Comparison of ENCODE assay signal across 15 cellular contexts in genomic region chr20:35088231-35088794, GRCh38. TPM values are rescaled to one million over a fixed set of nuclear protein-coding genes. Genes with fewer than 3 reads are reported as not detected.
A peak's percentile ranks its signal among the peaks of the same experiment; 100 is the strongest.
DNase-seq lines count a peak whose midpoint lies in the region; ATAC-seq and TF ChIP-seq lines count a peak whose summit lies in the region.
"Had no signal": no experiment of that assay in that cellular context is flagged by ENCODE, and none has a peak within 500 bp of the region (broad histone marks: within the 10 kb centered on the region; RNA-seq: fewer than 3 reads in every experiment).

No MANE protein-coding gene starts in this region.

- no peaks in the 10 kb centered on the region for H3K27me3 Mint-ChIP-seq in activated T-helper 17 cell treated with anti-CD3 and anti-CD28 coated beads, Interleukin-2, amount 50 U/mL, for 72 hours
- H3K27me3 Mint-ChIP-seq in activated T-helper 1 cell treated with anti-CD3 and anti-CD28 coated beads, Interleukin-12 subunit alpha, Interleukin-12 subunit beta, Interleukin-2, Interleukin-4 antibody, amounts not matched to agents 30 ng/mL and 10 ng/mL and 1 ng/mL, durations not matched to agents 14 hours and 24 hours and 36 hours (ENCODE audit: insufficient read depth): no peaks in the 10 kb centered on the region

- peak overlapping the region in 3 of 8 donors; percentile 8 to 36 (median 19) for H3K27ac ChIP-seq in spleen
- H3K27ac ChIP-seq: suprapubic skin had no signal

- H3K36me3 Mint-ChIP-seq in activated T-helper 17 cell treated with anti-CD3 and anti-CD28 coated beads, Interleukin-2, amount 50 U/mL, for 72 hours (ENCODE audit: low read depth): peaks cover 31% of the 10 kb centered on the region
- H3K36me3 Mint-ChIP-seq in activated T-helper 1 cell treated with anti-CD3 and anti-CD28 coated beads, Interleukin-12 subunit alpha, Interleukin-12 subunit beta, Interleukin-2, Interleukin-4 antibody, amounts not matched to agents 30 ng/mL and 10 ng/mL and 1 ng/mL, durations not matched to agents 14 hours and 24 hours and 36 hours (ENCODE audit: low read depth): peaks cover 21% of the 10 kb centered on the region

- peaks cover 24% of the 10 kb centered on the region for H3K4me1 Mint-ChIP-seq in activated T-helper 17 cell treated with anti-CD3 and anti-CD28 coated beads, Interleukin-2, amount 50 U/mL, for 72 hours
- H3K4me1 Mint-ChIP-seq in activated T-helper 1 cell treated with anti-CD3 and anti-CD28 coated beads, Interleukin-12 subunit alpha, Interleukin-12 subunit beta, Interleukin-2, Interleukin-4 antibody, amounts not matched to agents 30 ng/mL and 10 ng/mL and 1 ng/mL, durations not matched to agents 14 hours and 24 hours and 36 hours (ENCODE audit: low read depth): peaks cover 68% of the 10 kb centered on the region

- 64 to 86% (median 76%) methylated on average over 1 of the region's 1 CpG for WGBS in spleen, 5 donors

- peak overlapping the region; percentile 1 for H3K4me3 Mint-ChIP-seq in activated T-helper 17 cell treated with anti-CD3 and anti-CD28 coated beads, Interleukin-2, amount 50 U/mL, for 72 hours
- no peak overlapping the region for H3K4me3 Mint-ChIP-seq in activated T-helper 1 cell treated with anti-CD3 and anti-CD28 coated beads, Interleukin-12 subunit alpha, Interleukin-12 subunit beta, Interleukin-2, Interleukin-4 antibody, amounts not matched to agents 30 ng/mL and 10 ng/mL and 1 ng/mL, durations not matched to agents 14 hours and 24 hours and 36 hours

- no peak for ATAC-seq in activated T-helper 17 cell treated with anti-CD3 and anti-CD28 coated beads, Interleukin-2, amount 50 U/mL, for 72 hours (replicated peaks)
- ATAC-seq: heart left ventricle, left lobe of liver had no signal

- H3K9me3 ChIP-seq in spleen (no peaks in the 10 kb centered on the region), HAP-1 (no peaks in the 10 kb centered on the region)
- H3K9me3 ChIP-seq: heart left ventricle, suprapubic skin had no signal

- TF ChIP-seq POLR2A in spleen (IDR thresholded peaks at IDR 0.05): no peak

- H3K36me3 ChIP-seq in spleen: peaks cover 0 to 37% (median 3%) of the 10 kb centered on the region in 6 donors
- H3K36me3 ChIP-seq in HAP-1 (replicated peaks): peaks cover 9% of the 10 kb centered on the region; the same call in 1 of the 2 replicates
- H3K36me3 ChIP-seq: suprapubic skin had no signal

- H3K4me1 ChIP-seq in spleen: peaks cover 30 to 90% (median 65%) of the 10 kb centered on the region in 6 donors
- H3K4me1 ChIP-seq in HAP-1: peaks cover 30% of the 10 kb centered on the region

- in situ Hi-C loops in HAP-1 (cut with MboI; ENCODE audit: low sequenced_read_pairs): no loop called here

- no peaks in the 10 kb centered on the region for H3K9me3 Mint-ChIP-seq in activated T-helper 17 cell treated with anti-CD3 and anti-CD28 coated beads, Interleukin-2, amount 50 U/mL, for 72 hours
- H3K9me3 Mint-ChIP-seq in activated T-helper 1 cell treated with anti-CD3 and anti-CD28 coated beads, Interleukin-12 subunit alpha, Interleukin-12 subunit beta, Interleukin-2, Interleukin-4 antibody, amounts not matched to agents 30 ng/mL and 10 ng/mL and 1 ng/mL, durations not matched to agents 14 hours and 24 hours and 36 hours: no peaks in the 10 kb centered on the region

- no peak overlapping the region for H3K4me3 ChIP-seq in AG10803 (ENCODE audit: low read length)
- H3K4me3 ChIP-seq in fibroblast of pulmonary artery (replicated peaks; ENCODE audit: low read depth, low read length): no peak overlapping the region
- no peak overlapping the region for H3K4me3 ChIP-seq in spleen
- no peak overlapping the region for H3K4me3 ChIP-seq in HAP-1
- H3K4me3 ChIP-seq: heart left ventricle, suprapubic skin had no signal

- TF ChIP-seq CTCF in AG10803 (conservative IDR thresholded peaks at IDR 0.05; ENCODE audit: low read length) (no peak), fibroblast of pulmonary artery (IDR thresholded peaks at IDR 0.05; ENCODE audit: low read length, missing control alignments) (no peak), spleen (IDR thresholded peaks at IDR 0.05 in 8 of 11, conservative IDR thresholded peaks at IDR 0.05 in 3 of 11) (no peak)

- peak; percentile 13 for DNase-seq in AG10803 (ENCODE audit: low read depth)
- peak; percentile 1 for DNase-seq in COR-L47 (lab: John Stamatoyannopoulos, UW)
- DNase-seq in fibroblast of pulmonary artery (ENCODE audit: low read depth): peak; percentile 46
- no peak for DNase-seq in HuH-7 (ENCODE audit: low spot score)
- DNase-seq in activated T-helper 1 cell treated with anti-CD3 and anti-CD28 coated beads, Interleukin-12 subunit alpha, Interleukin-12 subunit beta, Interleukin-2, Interleukin-4 antibody, amounts not matched to agents 30 ng/mL and 10 ng/mL and 1 ng/mL, durations not matched to agents 14 hours and 24 hours and 36 hours (ENCODE audit: low spot score): no peak
- DNase-seq in spleen: no peak
- DNase-seq in HAP-1 (ENCODE audit: low spot score in 2 of 2): no peak
- DNase-seq: amniotic stem cell; Calu3; effector memory CD4-positive, alpha-beta T cell; heart left ventricle; NCI-H1048 had no signal

- H3K27me3 ChIP-seq in spleen (replicated peaks in 1 of 7) (no peaks in the 10 kb centered on the region), HAP-1 (ENCODE audit: low read depth) (no peaks in the 10 kb centered on the region)
- H3K27me3 ChIP-seq: heart left ventricle, suprapubic skin had no signal

- H3K27ac Mint-ChIP-seq in activated T-helper 17 cell treated with anti-CD3 and anti-CD28 coated beads, Interleukin-2, amount 50 U/mL, for 72 hours: peak overlapping the region; percentile 28
- no peak overlapping the region for H3K27ac Mint-ChIP-seq in activated T-helper 1 cell treated with anti-CD3 and anti-CD28 coated beads, Interleukin-12 subunit alpha, Interleukin-12 subunit beta, Interleukin-2, Interleukin-4 antibody, amounts not matched to agents 30 ng/mL and 10 ng/mL and 1 ng/mL, durations not matched to agents 14 hours and 24 hours and 36 hours

- intact Hi-C loops in activated T-helper 1 cell treated with anti-CD3 and anti-CD28 coated beads, Interleukin-12 subunit alpha, Interleukin-12 subunit beta, Interleukin-2, Interleukin-4 antibody, amounts not matched to agents 30 ng/mL and 10 ng/mL and 1 ng/mL, durations not matched to agents 14 hours and 24 hours and 36 hours (cut with micrococcal nuclease): no loop called here
- intact Hi-C loops in spleen (cut with DNase I; ENCODE audit: low total_unique reads): no loop called here

RNA-seq across cellular contexts. Expression of gene TRPC4AP, which starts 4.3 kb away (rescaled TPM):
- total RNA-seq in activated T-helper 17 cell treated with anti-CD3 and anti-CD28 coated beads, Interleukin-2, amount 50 U/mL, for 72 hours: 10 to 100 TPM; 34.1 to 54.3 TPM
- total RNA-seq in activated T-helper 1 cell treated with anti-CD3 and anti-CD28 coated beads, Interleukin-12 subunit alpha, Interleukin-12 subunit beta, Interleukin-2, Interleukin-4 antibody, amounts not matched to agents 30 ng/mL and 10 ng/mL and 1 ng/mL, durations not matched to agents 14 hours and 24 hours and 36 hours: 53.9 and 54.0 TPM in 2 replicates
- total RNA-seq in spleen: 10 to 100 TPM; 59.2 to 81.7 (median 67.1) TPM
- polyA plus RNA-seq in spleen: 10 to 100 TPM; 26.3 to 45.9 (median 34.9) TPM

RNA-seq across cellular contexts. Expression of gene EDEM2, which starts 58.8 kb away (rescaled TPM):
- 10 to 100 TPM; 19.2 to 22.9 TPM for total RNA-seq in activated T-helper 17 cell treated with anti-CD3 and anti-CD28 coated beads, Interleukin-2, amount 50 U/mL, for 72 hours
- 19.9 and 21.9 TPM in 2 replicates for total RNA-seq in activated T-helper 1 cell treated with anti-CD3 and anti-CD28 coated beads, Interleukin-12 subunit alpha, Interleukin-12 subunit beta, Interleukin-2, Interleukin-4 antibody, amounts not matched to agents 30 ng/mL and 10 ng/mL and 1 ng/mL, durations not matched to agents 14 hours and 24 hours and 36 hours
- total RNA-seq in spleen: 10 to 100 TPM; 30.7 to 37.5 (median 34.3) TPM
- 10 to 100 TPM; 18.3 to 28.4 (median 25.4) TPM for polyA plus RNA-seq in spleen

Comparison
In these comparisons a context has a peak if more than half of its experiments do, and no peak if none do; other contexts are left out.
1. DNase-seq: peak in AG10803 (single experiment), COR-L47 (single experiment) and fibroblast of pulmonary artery (single experiment); none in HuH-7 (single experiment), activated T-helper 1 cell treated with anti-CD3 and anti-CD28 coated beads, Interleukin-12 subunit alpha, Interleukin-12 subunit beta, Interleukin-2, Interleukin-4 antibody, amounts not matched to agents 30 ng/mL and 10 ng/mL and 1 ng/mL, durations not matched to agents 14 hours and 24 hours and 36 hours (single experiment), spleen (single experiment) and HAP-1 (0 of 2).